8 cellular contexts compared by ENCODE assay signal in the genomic region with DNA sequence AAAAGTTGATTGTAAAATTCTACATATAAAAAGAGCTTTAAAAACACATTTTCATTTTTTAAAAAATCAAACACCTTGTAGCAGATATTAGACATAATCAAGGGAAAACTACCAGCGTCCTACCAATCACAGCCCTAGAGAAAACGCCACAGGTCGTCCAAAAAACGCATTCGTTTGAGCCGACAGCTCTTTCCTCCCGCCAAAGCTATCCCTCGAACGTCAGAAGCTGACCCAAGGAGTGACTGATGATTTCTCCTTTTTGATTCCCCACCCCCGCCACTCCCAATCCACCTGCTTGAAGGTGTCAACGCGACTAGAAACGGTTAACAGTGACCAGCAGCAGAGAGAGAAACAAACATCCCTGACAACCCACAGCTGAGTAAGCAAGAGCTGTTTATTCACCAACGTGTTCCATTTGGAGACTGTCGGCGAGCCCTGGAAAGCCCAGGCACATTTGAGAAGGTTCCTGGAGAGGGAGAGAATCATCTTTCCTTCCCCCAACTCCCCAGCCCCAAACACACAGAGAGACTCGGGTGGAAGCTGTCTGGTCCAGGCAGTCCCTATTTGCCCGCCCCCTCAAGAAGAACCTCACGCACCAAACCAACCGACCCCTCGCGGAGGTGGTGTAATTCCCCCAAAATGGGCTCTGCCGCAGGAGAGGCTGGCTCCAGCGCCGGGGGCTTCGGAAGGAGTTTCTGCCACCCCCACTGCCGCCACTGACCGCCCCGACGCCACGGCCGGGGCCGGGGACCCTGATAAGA. TPM values are rescaled to one million over a fixed set of nuclear protein-coding genes. Genes with fewer than 3 reads are reported as not detected.
A peak's percentile ranks its signal among the peaks of the same experiment; 100 is the strongest.
DNase-seq lines count a peak whose midpoint lies in the region; ATAC-seq lines count a peak whose summit lies in the region.

No MANE protein-coding gene starts in this region.

- H3K36me3 ChIP-seq in GM23248 (ENCODE audit: low read depth) = no peaks in the 10 kb centered on the region

- H3K4me1 Mint-ChIP-seq in T-helper 1 cell treated with Interleukin-12 subunit alpha and Interleukin-12 subunit beta and Interleukin-4 antibody, amounts not matched to agents 30 μg/mL and 1 μg/mL, for 36 hours (ENCODE audit: low read depth) = peaks cover 24% of the 10 kb centered on the region

- H3K27me3 ChIP-seq in GM23248 (replicated peaks; ENCODE audit: insufficient read depth) = no peaks in the 10 kb centered on the region

- peaks cover 8% of the 10 kb centered on the region for H3K36me3 Mint-ChIP-seq in T-helper 1 cell treated with Interleukin-12 subunit alpha and Interleukin-12 subunit beta and Interleukin-4 antibody, amounts not matched to agents 30 μg/mL and 1 μg/mL, for 36 hours (ENCODE audit: low read depth)

- peaks cover 17% of the 10 kb centered on the region; the same call in 1 of the 2 replicates for H3F3A ChIP-seq in GM23248 (ENCODE audit: insufficient read depth)

- in situ Hi-C loops in GM23248 (cut with MboI) = no loop called here

- DNase-seq in GF-D8 (lab: John Stamatoyannopoulos, UW) (peak; percentile 33), GM23248 (peak; percentile 75), LoVo (ENCODE audit: low spot score) (peak; percentile 26), left colon (peak in 1 of 2 donors; percentile 52), OCI-M2 (lab: John Stamatoyannopoulos, UW; ENCODE audit: unreplicated experiment) (no peak)
- DNase-seq in stimulated activated CD4-positive, alpha-beta T cell treated with anti-CD3 and anti-CD28 coated beads, Interleukin-4, amount 100 ng/mL, for 1 hour = peak; percentile 29

- no peaks in the 10 kb centered on the region for H3K9me3 Mint-ChIP-seq in T-helper 1 cell treated with Interleukin-12 subunit alpha and Interleukin-12 subunit beta and Interleukin-4 antibody, amounts not matched to agents 30 μg/mL and 1 μg/mL, for 36 hours

- H3K4me1 ChIP-seq in GM23248 (ENCODE audit: insufficient read depth) = peaks cover 14% of the 10 kb centered on the region; the same call in 1 of the 2 replicates

- peaks cover 63% of the 10 kb centered on the region for H3K79me2 ChIP-seq in GM23248 (ENCODE audit: insufficient read depth)

- peak overlapping the region; percentile 87 for H3K4me2 ChIP-seq in GM23248 (ENCODE audit: unreplicated experiment)

- intact Hi-C loops in left colon (cut with DNase I, micrococcal nuclease) = loop anchor here in 1 of 2 donors (5.0 kb wide), 1 partner anchor 203 kb away; no protein-coding TSS in a partner anchor

- H3K27ac ChIP-seq in GM23248 (peak overlapping the region; percentile 74), cingulate gyrus (ENCODE audit: low read depth, low read length) (peak overlapping the region; percentile 88)

- peak overlapping the region; percentile 97 for H3K4me3 Mint-ChIP-seq in T-helper 1 cell treated with Interleukin-12 subunit alpha and Interleukin-12 subunit beta and Interleukin-4 antibody, amounts not matched to agents 30 μg/mL and 1 μg/mL, for 36 hours

- peak overlapping the region; percentile 95 for H3K9ac ChIP-seq in GM23248

- ATAC-seq in left colon = peak; percentile 34

- peak overlapping the region; percentile 95 for H3K4me3 ChIP-seq in GM23248

- no peaks in the 10 kb centered on the region for H3K27me3 Mint-ChIP-seq in T-helper 1 cell treated with Interleukin-12 subunit alpha and Interleukin-12 subunit beta and Interleukin-4 antibody, amounts not matched to agents 30 μg/mL and 1 μg/mL, for 36 hours (ENCODE audit: low read depth)

- no peaks in the 10 kb centered on the region for H3K9me3 ChIP-seq in GM23248 (ENCODE audit: low read depth)

- no peaks in the 10 kb centered on the region for H3K9me2 ChIP-seq in GM23248 (ENCODE audit: insufficient read depth)

- peak overlapping the region; percentile 99 for H2AFZ ChIP-seq in GM23248

- H4K20me1 ChIP-seq in GM23248 (ENCODE audit: insufficient read depth) = peaks cover 5% of the 10 kb centered on the region; the same call in 1 of the 2 replicates

- peak overlapping the region; percentile 89 for H3K27ac Mint-ChIP-seq in T-helper 1 cell treated with Interleukin-12 subunit alpha and Interleukin-12 subunit beta and Interleukin-4 antibody, amounts not matched to agents 30 μg/mL and 1 μg/mL, for 36 hours

- WGBS in GM23248 (ENCODE audit: low coverage in 1 of 2, low lambda C conversion rate in 2 of 2, missing lambda C conversion rate in 2 of 2), 2 experiments = 0 to 1% methylated on average over 33 of the region's 33 CpGs

RNA-seq across cellular contexts. Expression of a gene that starts 0.6 kb away (rescaled TPM):
- total RNA-seq in GM23248 (2014; rRNA removed; shearing (Covaris generic)) = 0.63 and 1.1 TPM in 2 replicates
- polyA plus RNA-seq in GM23248 (2016; fragmentation: Nextera tagmentation; extraction: Ambion mirVana) = 0.60 TPM in 2 replicates
- 1 to 10 TPM; 6.9 to 9.9 TPM for total RNA-seq in left colon

RNA-seq across cellular contexts. Expression of a gene that starts 0.7 kb away (rescaled TPM):
- 10.6 and 14.2 TPM in 2 replicates for total RNA-seq in GM23248 (2014; rRNA removed; shearing (Covaris generic))
- polyA plus RNA-seq in GM23248 (2016; fragmentation: Nextera tagmentation; extraction: Ambion mirVana) = 41.4 and 45.7 TPM in 2 replicates
- total RNA-seq in left colon = 10 to 100 TPM; 35.9 to 42.6 TPM
